35 cellular contexts compared by ENCODE assay signal in genomic region chr14:101462726-101463565, GRCh38.
A peak's percentile ranks its signal among the peaks of the same experiment; 100 is the strongest.
DNase-seq lines count a peak whose midpoint lies in the region; ATAC-seq, FAIRE-seq and TF ChIP-seq lines count a peak whose summit lies in the region.
"Had no signal": no experiment of that assay in that cellular context is flagged by ENCODE, and none has a peak within 500 bp of the region (broad histone marks: within the 10 kb centered on the region; RNA-seq: fewer than 3 reads in every experiment).

No MANE protein-coding gene starts in this region.

- ATAC-seq in K562: 0 out of 3 replicates have a peak, but pooled peaks have one; percentile 43
- ATAC-seq: activated CD4-positive, alpha-beta T cell treated with anti-CD3 and anti-CD28 coated beads for 36 hours; activated CD8-positive, alpha-beta T cell treated with anti-CD3 and anti-CD28 coated beads, Interleukin-2, amount 10 ng/mL, durations not matched to agents 7 days and 5 days; activated naive CD8-positive, alpha-beta T cell treated with anti-CD3 and anti-CD28 coated beads, Interleukin-2, amount 50 U/mL, for 24 hours; activated T-cell treated with anti-CD3 and anti-CD28 coated beads, Interleukin-2, amount 50 U/mL, for 4 hours; esophagus mucosa; GM23338; lower lobe of right lung; Panc1; stimulated activated effector memory CD8-positive, alpha-beta T cell treated with anti-CD3 and anti-CD28 coated beads, Interleukin-12 subunit alpha, Interleukin-12 subunit beta, amount 100 ng/mL, for 72 hours had no signal

- in situ Hi-C loops in K562 (cut with MboI): no loop called here

- no peak for TF ChIP-seq POLR2A in K562 (conservative IDR thresholded peaks at IDR 0.05)

- H3K27ac ChIP-seq in K562 (ENCODE audit: extremely low read depth, low read depth, low read length): no peak overlapping the region
- H3K27ac ChIP-seq: heart left ventricle, KMS-11, lower lobe of right lung, VCaP had no signal

- no peaks in the 10 kb centered on the region for H3K36me3 ChIP-seq in K562 (ENCODE audit: control insufficient read depth, insufficient read depth, low read length)
- H3K36me3 ChIP-seq: heart left ventricle, lower lobe of right lung, MG63 had no signal

- no peak for TF ChIP-seq CTCF in K562 (IDR thresholded peaks at IDR 0.05 in 2 of 3, conservative IDR thresholded peaks at IDR 0.05 in 1 of 3; ENCODE audit: insufficient read depth in 2 of 3, low read depth in 1 of 3, low read length in 3 of 3)

- WGBS in K562 (ENCODE audit: insufficient coverage, low coverage, missing lambda C conversion rate): 10% methylated on average over 8 of the region's 15 CpGs

- no peaks in the 10 kb centered on the region for H3K79me2 ChIP-seq in K562 (ENCODE audit: control insufficient read depth, insufficient read depth, low read length)

- peaks cover 0 to 9% of the 10 kb centered on the region in 2 experiments; a peak in 2 of 5 replicates for H3K4me1 ChIP-seq in K562 (replicated peaks in 1 of 2; ENCODE audit: control insufficient read depth in 2 of 2, insufficient read depth in 2 of 2, low read length in 2 of 2)

- no peaks in the 10 kb centered on the region for H4K20me1 ChIP-seq in K562 (replicated peaks; ENCODE audit: control insufficient read depth, insufficient read depth, low read length)

- TF ChIP-seq EP300 in K562 (IDR thresholded peaks at IDR 0.05; ENCODE audit: low read length): no peak

- no peak overlapping the region for H2AFZ ChIP-seq in K562 (ENCODE audit: low read depth, low read length)
- H2AFZ ChIP-seq: GM23338 had no signal

- H3K9ac ChIP-seq in K562 (ENCODE audit: insufficient read depth in 1 of 2, low read depth in 2 of 2, low read length in 2 of 2): no peak overlapping the region; a peak in 1 of 4 replicates
- H3K9ac ChIP-seq: KMS-11 had no signal

- TF ChIP-seq RAD21 in K562 (CRISPR knock-in tag; conservative IDR thresholded peaks at IDR 0.05 in 1 of 2, IDR thresholded peaks at IDR 0.05 in 1 of 2): no peak

- no peak for FAIRE-seq in K562 (lab: Jason Lieb, UNC)
- FAIRE-seq: A204.1, D721Med, GM19239 had no signal

- H3K9me1 ChIP-seq in K562 (ENCODE audit: control insufficient read depth, insufficient read depth, low read length): no peaks in the 10 kb centered on the region

- H3K4me2 ChIP-seq in K562 (ENCODE audit: insufficient read depth, low read length): no peak overlapping the region
- H3K4me2 ChIP-seq: GM23338, KMS-11 had no signal

- BruUV-seq in K562 (replicated peaks; lab: Mats Ljungman, UMichigan): no TSS peak

- no peaks in the 10 kb centered on the region for H3K9me3 ChIP-seq in K562 (replicated peaks; ENCODE audit: control insufficient read depth, insufficient read depth, low read depth, low read length)
- H3K9me3 ChIP-seq: heart left ventricle, lower lobe of right lung, MG63 had no signal

- CTCF ChIA-PET in K562 (lab: Yijun Ruan, JAX; ENCODE audit: low intra/inter-chr PET ratio): no interaction called here

- DNase-seq in activated naive CD4-positive, alpha-beta T cell treated with anti-CD3 and anti-CD28 coated beads, Interleukin-2, amount 50 U/mL, for 16 hours: peak; percentile 0
- no peak for DNase-seq in activated naive CD4-positive, alpha-beta T cell (lab: John Stamatoyannopoulos, UW)
- DNase-seq in K562 (ENCODE audit: extremely low read depth in 1 of 4, low spot score in 3 of 4) (no peak), mesenteric fat pad (ENCODE audit: low spot score) (peak; percentile 53), NCI-H146 treated with DMSO at 0.1 percent for 48 hours (lab: John Stamatoyannopoulos, UW; ENCODE audit: unreplicated experiment) (no peak), medulla oblongata (ENCODE audit: extremely low spot score) (no peak), DMS 273 treated with DMSO at 0.1 percent for 48 hours (lab: John Stamatoyannopoulos, UW) (no peak), DMS114 treated with DMSO at 0.1 percent for 48 hours (lab: John Stamatoyannopoulos, UW; ENCODE audit: unreplicated experiment) (no peak)
- DNase-seq: activated CD4-positive, alpha-beta T cell treated with anti-CD3 and anti-CD28 coated beads for 36 hours; activated CD8-positive, alpha-beta T cell treated with anti-CD3 and anti-CD28 coated beads, Interleukin-2, amount 10 ng/mL, durations not matched to agents 7 days and 5 days; activated gamma-delta T cell; activated naive CD8-positive, alpha-beta T cell treated with anti-CD3 and anti-CD28 coated beads, Interleukin-2, amount 50 U/mL, for 24 hours; activated T-cell treated with anti-CD3 and anti-CD28 coated beads, Interleukin-2, amount 50 U/mL, for 4 hours; CD4-positive, CD25-positive, alpha-beta regulatory T cell; central memory CD4-positive, alpha-beta T cell; foreskin fibroblast; heart left ventricle; lower lobe of right lung; MG63; NCI-H1417; NCI-H345; NCI-H69; SIG-M5; stimulated activated CD4-positive, alpha-beta T cell treated with anti-CD3 and anti-CD28 coated beads, Interleukin-15, amount 100 ng/mL, for 24 hours; SW 1271; T-helper 9 cell had no signal

- peaks cover 0 to 50% of the 10 kb centered on the region in 2 experiments; a peak in 2 of 5 replicates for H3K27me3 ChIP-seq in K562 (ENCODE audit: control insufficient read depth in 2 of 2, insufficient read depth in 2 of 2, low read length in 2 of 2)
- H3K27me3 ChIP-seq: MG63 had no signal

- intact Hi-C loops in K562 (cut with micrococcal nuclease): no loop called here

- no peak overlapping the region for H3K4me3 ChIP-seq in K562
- H3K4me3 ChIP-seq: GM23338, heart left ventricle, lower lobe of right lung, MG63 had no signal

- POLR2A ChIA-PET in K562 (lab: Yijun Ruan, JAX): interaction anchor here (0.8 to 1.1 kb wide), 2 partner anchors 9 to 15 kb away, joined by 3 to 4 read pairs; no protein-coding TSS in a partner anchor

TF ChIP-seq in K562, 482 proteins besides CTCF, POLR2A, EP300 and RAD21:
- TF ChIP-seq ZNF165 (CRISPR knock-in tag; IDR thresholded peaks at IDR 0.05; ENCODE audit: borderline replicate concordance) (no peak), TOE1 (IDR thresholded peaks at IDR 0.05; ENCODE audit: borderline replicate concordance) (peak; percentile 32; the same call in 1 of the 2 replicates), TOE1 (CRISPR knock-in tag; IDR thresholded peaks at IDR 0.05; ENCODE audit: borderline replicate concordance, low read depth) (no peak), RAD51 (IDR thresholded peaks at IDR 0.05; ENCODE audit: borderline replicate concordance, low read depth) (peak; percentile 13; the same call in 1 of the 2 replicates), ZNF668 (CRISPR knock-in tag; IDR thresholded peaks at IDR 0.05) (no peak), TFE3 (CRISPR knock-in tag; IDR thresholded peaks at IDR 0.05) (peak; percentile 46), USF2 (CRISPR knock-in tag; IDR thresholded peaks at IDR 0.05) (peak; percentile 49), PHB2 (IDR thresholded peaks at IDR 0.05; ENCODE audit: low read depth) (no peak), ZNF699 (CRISPR knock-in tag; IDR thresholded peaks at IDR 0.05; ENCODE audit: insufficient replicate concordance) (no peak), GTF2F1 (IDR thresholded peaks at IDR 0.05; ENCODE audit: low read depth, low read length) (no peak)

Comparison
In these comparisons a context has a peak if more than half of its experiments do, and no peak if none do; other contexts are left out.
1. DNase-seq: peak in activated naive CD4-positive, alpha-beta T cell treated with anti-CD3 and anti-CD28 coated beads, Interleukin-2, amount 50 U/mL, for 16 hours (single experiment) and mesenteric fat pad (single experiment); none in activated naive CD4-positive, alpha-beta T cell (0 of 4), K562 (0 of 4), NCI-H146 treated with DMSO at 0.1 percent for 48 hours (single experiment), medulla oblongata (single experiment), DMS 273 treated with DMSO at 0.1 percent for 48 hours (single experiment) and DMS114 treated with DMSO at 0.1 percent for 48 hours (single experiment).